2 cellular contexts compared by ENCODE assay signal in the genomic region with DNA sequence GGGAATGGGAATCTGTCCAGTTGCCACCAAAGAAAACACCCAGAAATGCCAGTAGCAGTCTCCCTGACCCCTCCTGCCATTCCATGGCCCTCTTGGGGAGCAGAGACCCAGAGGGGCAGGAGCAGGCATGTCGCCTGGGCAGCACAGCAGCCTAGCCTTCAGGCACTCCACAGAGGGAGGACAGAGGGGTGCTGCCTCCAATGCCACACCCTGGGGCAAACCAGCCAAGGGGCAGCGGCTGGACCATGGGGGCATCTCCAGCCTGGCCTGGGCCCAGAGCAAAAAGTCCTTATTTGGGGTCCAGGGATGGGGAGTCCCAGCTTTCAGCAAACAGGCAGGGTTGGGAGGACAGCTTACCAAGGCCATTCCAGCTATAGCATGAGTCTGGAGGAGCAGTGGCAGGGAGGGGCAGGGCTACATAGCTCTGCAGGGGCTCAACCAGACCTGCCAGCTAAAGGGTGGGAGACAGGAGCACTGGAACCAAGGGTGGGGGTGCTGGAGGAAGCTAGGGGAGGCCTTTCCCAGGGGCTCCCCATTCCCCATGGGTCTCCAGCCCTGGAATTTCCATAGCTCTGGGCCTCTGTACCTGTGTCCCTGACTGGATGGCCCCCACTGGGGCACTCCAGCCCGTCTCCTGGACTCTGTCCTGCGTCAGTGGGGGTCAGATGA.
A peak's percentile ranks its signal among the peaks of the same experiment; 100 is the strongest.
TF ChIP-seq lines count a peak whose summit lies in the region.

No MANE protein-coding gene starts in this region.

TF ChIP-seq in GM23338, 12 proteins besides CTCF, POLR2A, EP300 and RAD21:
- TF ChIP-seq, protein P1, sequence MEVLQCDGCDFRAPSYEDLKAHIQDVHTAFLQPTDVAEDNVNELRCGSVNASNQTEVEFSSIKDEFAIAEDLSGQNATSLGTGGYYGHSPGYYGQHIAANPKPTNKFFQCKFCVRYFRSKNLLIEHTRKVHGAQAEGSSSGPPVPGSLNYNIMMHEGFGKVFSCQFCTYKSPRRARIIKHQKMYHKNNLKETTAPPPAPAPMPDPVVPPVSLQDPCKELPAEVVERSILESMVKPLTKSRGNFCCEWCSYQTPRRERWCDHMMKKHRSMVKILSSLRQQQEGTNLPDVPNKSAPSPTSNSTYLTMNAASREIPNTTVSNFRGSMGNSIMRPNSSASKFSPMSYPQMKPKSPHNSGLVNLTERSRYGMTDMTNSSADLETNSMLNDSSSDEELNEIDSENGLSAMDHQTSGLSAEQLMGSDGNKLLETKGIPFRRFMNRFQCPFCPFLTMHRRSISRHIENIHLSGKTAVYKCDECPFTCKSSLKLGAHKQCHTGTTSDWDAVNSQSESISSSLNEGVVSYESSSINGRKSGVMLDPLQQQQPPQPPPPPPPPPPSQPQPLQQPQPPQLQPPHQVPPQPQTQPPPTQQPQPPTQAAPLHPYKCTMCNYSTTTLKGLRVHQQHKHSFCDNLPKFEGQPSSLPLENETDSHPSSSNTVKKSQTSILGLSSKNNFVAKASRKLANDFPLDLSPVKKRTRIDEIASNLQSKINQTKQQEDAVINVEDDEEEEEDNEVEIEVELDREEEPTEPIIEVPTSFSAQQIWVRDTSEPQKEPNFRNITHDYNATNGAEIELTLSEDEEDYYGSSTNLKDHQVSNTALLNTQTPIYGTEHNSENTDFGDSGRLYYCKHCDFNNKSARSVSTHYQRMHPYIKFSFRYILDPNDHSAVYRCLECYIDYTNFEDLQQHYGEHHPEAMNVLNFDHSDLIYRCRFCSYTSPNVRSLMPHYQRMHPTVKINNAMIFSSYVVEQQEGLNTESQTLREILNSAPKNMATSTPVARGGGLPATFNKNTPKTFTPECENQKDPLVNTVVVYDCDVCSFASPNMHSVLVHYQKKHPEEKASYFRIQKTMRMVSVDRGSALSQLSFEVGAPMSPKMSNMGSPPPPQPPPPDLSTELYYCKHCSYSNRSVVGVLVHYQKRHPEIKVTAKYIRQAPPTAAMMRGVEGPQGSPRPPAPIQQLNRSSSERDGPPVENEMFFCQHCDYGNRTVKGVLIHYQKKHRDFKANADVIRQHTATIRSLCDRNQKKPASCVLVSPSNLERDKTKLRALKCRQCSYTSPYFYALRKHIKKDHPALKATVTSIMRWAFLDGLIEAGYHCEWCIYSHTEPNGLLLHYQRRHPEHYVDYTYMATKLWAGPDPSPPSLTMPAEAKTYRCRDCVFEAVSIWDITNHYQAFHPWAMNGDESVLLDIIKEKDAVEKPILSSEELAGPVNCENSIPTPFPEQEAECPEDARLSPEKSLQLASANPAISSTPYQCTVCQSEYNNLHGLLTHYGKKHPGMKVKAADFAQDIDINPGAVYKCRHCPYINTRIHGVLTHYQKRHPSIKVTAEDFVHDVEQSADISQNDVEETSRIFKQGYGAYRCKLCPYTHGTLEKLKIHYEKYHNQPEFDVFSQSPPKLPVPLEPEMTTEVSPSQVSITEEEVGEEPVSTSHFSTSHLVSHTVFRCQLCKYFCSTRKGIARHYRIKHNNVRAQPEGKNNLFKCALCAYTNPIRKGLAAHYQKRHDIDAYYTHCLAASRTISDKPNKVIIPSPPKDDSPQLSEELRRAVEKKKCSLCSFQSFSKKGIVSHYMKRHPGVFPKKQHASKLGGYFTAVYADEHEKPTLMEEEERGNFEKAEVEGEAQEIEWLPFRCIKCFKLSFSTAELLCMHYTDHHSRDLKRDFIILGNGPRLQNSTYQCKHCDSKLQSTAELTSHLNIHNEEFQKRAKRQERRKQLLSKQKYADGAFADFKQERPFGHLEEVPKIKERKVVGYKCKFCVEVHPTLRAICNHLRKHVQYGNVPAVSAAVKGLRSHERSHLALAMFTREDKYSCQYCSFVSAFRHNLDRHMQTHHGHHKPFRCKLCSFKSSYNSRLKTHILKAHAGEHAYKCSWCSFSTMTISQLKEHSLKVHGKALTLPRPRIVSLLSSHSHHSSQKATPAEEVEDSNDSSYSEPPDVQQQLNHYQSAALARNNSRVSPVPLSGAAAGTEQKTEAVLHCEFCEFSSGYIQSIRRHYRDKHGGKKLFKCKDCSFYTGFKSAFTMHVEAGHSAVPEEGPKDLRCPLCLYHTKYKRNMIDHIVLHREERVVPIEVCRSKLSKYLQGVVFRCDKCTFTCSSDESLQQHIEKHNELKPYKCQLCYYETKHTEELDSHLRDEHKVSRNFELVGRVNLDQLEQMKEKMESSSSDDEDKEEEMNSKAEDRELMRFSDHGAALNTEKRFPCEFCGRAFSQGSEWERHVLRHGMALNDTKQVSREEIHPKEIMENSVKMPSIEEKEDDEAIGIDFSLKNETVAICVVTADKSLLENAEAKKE (CRISPR knock-in tag; IDR thresholded peaks at IDR 0.05): no peak
- TF ChIP-seq JUNB (IDR thresholded peaks at IDR 0.05; ENCODE audit: unreplicated experiment) (no peak), ZNF114 (CRISPR knock-in tag; IDR thresholded peaks at IDR 0.05) (no peak), POLR2AphosphoS5 (IDR thresholded peaks at IDR 0.05; ENCODE audit: low read depth) (no peak)
- TF ChIP-seq, protein P2, sequence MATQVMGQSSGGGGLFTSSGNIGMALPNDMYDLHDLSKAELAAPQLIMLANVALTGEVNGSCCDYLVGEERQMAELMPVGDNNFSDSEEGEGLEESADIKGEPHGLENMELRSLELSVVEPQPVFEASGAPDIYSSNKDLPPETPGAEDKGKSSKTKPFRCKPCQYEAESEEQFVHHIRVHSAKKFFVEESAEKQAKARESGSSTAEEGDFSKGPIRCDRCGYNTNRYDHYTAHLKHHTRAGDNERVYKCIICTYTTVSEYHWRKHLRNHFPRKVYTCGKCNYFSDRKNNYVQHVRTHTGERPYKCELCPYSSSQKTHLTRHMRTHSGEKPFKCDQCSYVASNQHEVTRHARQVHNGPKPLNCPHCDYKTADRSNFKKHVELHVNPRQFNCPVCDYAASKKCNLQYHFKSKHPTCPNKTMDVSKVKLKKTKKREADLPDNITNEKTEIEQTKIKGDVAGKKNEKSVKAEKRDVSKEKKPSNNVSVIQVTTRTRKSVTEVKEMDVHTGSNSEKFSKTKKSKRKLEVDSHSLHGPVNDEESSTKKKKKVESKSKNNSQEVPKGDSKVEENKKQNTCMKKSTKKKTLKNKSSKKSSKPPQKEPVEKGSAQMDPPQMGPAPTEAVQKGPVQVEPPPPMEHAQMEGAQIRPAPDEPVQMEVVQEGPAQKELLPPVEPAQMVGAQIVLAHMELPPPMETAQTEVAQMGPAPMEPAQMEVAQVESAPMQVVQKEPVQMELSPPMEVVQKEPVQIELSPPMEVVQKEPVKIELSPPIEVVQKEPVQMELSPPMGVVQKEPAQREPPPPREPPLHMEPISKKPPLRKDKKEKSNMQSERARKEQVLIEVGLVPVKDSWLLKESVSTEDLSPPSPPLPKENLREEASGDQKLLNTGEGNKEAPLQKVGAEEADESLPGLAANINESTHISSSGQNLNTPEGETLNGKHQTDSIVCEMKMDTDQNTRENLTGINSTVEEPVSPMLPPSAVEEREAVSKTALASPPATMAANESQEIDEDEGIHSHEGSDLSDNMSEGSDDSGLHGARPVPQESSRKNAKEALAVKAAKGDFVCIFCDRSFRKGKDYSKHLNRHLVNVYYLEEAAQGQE (IDR thresholded peaks at IDR 0.05; ENCODE audit: unreplicated experiment): no peak

TF ChIP-seq in HepG2, 621 proteins besides CTCF, POLR2A, EP300 and RAD21:
- no peak for TF ChIP-seq GTF2F1 (IDR thresholded peaks at IDR 0.05; ENCODE audit: low read length)
- TF ChIP-seq ZNF768 (CRISPR knock-in tag; IDR thresholded peaks at IDR 0.05): peak; percentile 17; the same call in 1 of the 2 replicates
- 0 out of 2 replicates have a peak, but pooled peaks have one; percentile 17 for TF ChIP-seq ZNF263 (CRISPR knock-in tag; IDR thresholded peaks at IDR 0.05)
- no peak for TF ChIP-seq ZC3H13 (CRISPR knock-in tag; IDR thresholded peaks at IDR 0.05)
- TF ChIP-seq, protein P3, sequence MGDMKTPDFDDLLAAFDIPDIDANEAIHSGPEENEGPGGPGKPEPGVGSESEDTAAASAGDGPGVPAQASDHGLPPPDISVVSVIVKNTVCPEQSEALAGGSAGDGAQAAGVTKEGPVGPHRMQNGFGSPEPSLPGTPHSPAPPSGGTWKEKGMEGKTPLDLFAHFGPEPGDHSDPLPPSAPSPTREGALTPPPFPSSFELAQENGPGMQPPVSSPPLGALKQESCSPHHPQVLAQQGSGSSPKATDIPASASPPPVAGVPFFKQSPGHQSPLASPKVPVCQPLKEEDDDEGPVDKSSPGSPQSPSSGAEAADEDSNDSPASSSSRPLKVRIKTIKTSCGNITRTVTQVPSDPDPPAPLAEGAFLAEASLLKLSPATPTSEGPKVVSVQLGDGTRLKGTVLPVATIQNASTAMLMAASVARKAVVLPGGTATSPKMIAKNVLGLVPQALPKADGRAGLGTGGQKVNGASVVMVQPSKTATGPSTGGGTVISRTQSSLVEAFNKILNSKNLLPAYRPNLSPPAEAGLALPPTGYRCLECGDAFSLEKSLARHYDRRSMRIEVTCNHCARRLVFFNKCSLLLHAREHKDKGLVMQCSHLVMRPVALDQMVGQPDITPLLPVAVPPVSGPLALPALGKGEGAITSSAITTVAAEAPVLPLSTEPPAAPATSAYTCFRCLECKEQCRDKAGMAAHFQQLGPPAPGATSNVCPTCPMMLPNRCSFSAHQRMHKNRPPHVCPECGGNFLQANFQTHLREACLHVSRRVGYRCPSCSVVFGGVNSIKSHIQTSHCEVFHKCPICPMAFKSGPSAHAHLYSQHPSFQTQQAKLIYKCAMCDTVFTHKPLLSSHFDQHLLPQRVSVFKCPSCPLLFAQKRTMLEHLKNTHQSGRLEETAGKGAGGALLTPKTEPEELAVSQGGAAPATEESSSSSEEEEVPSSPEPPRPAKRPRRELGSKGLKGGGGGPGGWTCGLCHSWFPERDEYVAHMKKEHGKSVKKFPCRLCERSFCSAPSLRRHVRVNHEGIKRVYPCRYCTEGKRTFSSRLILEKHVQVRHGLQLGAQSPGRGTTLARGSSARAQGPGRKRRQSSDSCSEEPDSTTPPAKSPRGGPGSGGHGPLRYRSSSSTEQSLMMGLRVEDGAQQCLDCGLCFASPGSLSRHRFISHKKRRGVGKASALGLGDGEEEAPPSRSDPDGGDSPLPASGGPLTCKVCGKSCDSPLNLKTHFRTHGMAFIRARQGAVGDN (CRISPR knock-in tag; IDR thresholded peaks at IDR 0.05): 0 out of 2 replicates have a peak, but pooled peaks have one; percentile 34
TF ChIP-seq in HepG2: peak in this region for 3.
